ENCODE assay signal across 10 cellular contexts in the genomic region with DNA sequence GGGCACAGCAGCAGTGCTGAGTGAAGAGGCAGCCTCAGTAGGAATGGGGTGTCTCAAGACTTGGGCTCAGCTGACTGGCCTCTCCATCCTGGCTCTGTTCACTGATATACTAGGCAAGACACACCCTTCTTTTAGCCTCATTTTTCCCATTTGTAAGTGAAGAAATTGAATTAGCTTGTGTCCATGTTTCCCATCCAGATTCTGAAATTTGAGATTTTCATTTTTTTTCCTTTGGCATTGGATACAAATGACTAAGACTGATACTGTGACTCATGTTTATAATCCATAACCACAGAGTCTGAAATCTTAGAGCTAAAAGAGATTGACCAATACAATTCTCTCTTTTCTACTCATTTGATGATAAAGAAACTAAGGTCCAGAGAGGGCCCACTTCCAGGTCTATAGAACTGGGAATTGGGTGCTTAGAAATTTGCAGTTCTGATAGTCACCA.
DNase-seq lines count a peak whose midpoint lies in the region; ATAC-seq and TF ChIP-seq lines count a peak whose summit lies in the region.
"Had no signal": no experiment of that assay in that cellular context is flagged by ENCODE, and none has a peak within 500 bp of the region (broad histone marks: within the 10 kb centered on the region; RNA-seq: fewer than 3 reads in every experiment).

No MANE protein-coding gene starts in this region.

- no peak overlapping the region for H3K27ac ChIP-seq in gastroesophageal sphincter
- H3K27ac ChIP-seq in Peyer's patch, result no peak overlapping the region
- H3K27ac ChIP-seq: testis had no signal

- H3K4me1 ChIP-seq in gastroesophageal sphincter (peaks cover 0 to 5% (median 0%) of the 10 kb centered on the region in 3 donors), Peyer's patch (no peaks in the 10 kb centered on the region)
- H3K4me1 ChIP-seq: testis had no signal

- no peak for TF ChIP-seq EP300 in gastroesophageal sphincter (IDR thresholded peaks at IDR 0.05)

- H3K4me3 ChIP-seq in gastroesophageal sphincter (no peak overlapping the region), Peyer's patch (no peak overlapping the region)
- H3K4me3 ChIP-seq: testis had no signal

- H3K27me3 ChIP-seq in gastroesophageal sphincter (no peaks in the 10 kb centered on the region), Peyer's patch (no peaks in the 10 kb centered on the region)
- H3K27me3 ChIP-seq: testis had no signal

- ATAC-seq in gastroesophageal sphincter, result peak; percentile 84

- H3K9me3 ChIP-seq in gastroesophageal sphincter, result no peaks in the 10 kb centered on the region
- H3K9me3 ChIP-seq in Peyer's patch, result no peaks in the 10 kb centered on the region
- H3K9me3 ChIP-seq: testis had no signal

- DNase-seq in HCEC 1CT, result peak; percentile 86
- peak; percentile 49 for DNase-seq in amniotic epithelial cell (ENCODE audit: low read depth)
- peak; percentile 89 for DNase-seq in stromal cell of bone marrow (ENCODE audit: low read depth)
- DNase-seq in Peyer's patch, result no peak
- no peak for DNase-seq in activated T-cell treated with anti-CD3 and anti-CD28 coated beads, Interleukin-2, amount 50 U/mL, for 48 hours
- DNase-seq in stimulated activated CD4-positive, alpha-beta T cell treated with anti-CD3 and anti-CD28 coated beads, Interleukin-2, amount 100 ng/mL, for 48 hours, result no peak
- DNase-seq: activated naive CD8-positive, alpha-beta T cell treated with anti-CD3 and anti-CD28 coated beads for 36 hours; MM.1S; testis had no signal

- H3K36me3 ChIP-seq in gastroesophageal sphincter (peaks cover 0 to 5% of the 10 kb centered on the region in 2 donors), Peyer's patch (no peaks in the 10 kb centered on the region)

- no peak for TF ChIP-seq POLR2A in gastroesophageal sphincter (IDR thresholded peaks at IDR 0.05)
- no peak for TF ChIP-seq POLR2A in Peyer's patch (IDR thresholded peaks at IDR 0.05)

- TF ChIP-seq CTCF in gastroesophageal sphincter (IDR thresholded peaks at IDR 0.05) (no peak), Peyer's patch (IDR thresholded peaks at IDR 0.05) (no peak)

Comparison
In these comparisons a context has a peak if more than half of its experiments do, and no peak if none do; other contexts are left out.
1. DNase-seq: peak in HCEC 1CT (single experiment), amniotic epithelial cell (single experiment) and stromal cell of bone marrow (single experiment); none in Peyer's patch (0 of 3), activated T-cell treated with anti-CD3 and anti-CD28 coated beads, Interleukin-2, amount 50 U/mL, for 48 hours (0 of 2) and stimulated activated CD4-positive, alpha-beta T cell treated with anti-CD3 and anti-CD28 coated beads, Interleukin-2, amount 100 ng/mL, for 48 hours (0 of 2).